ENCODE assay signal across 27 cellular contexts in genomic region chr18:64082054-64082453, GRCh38.
"Had no signal": no experiment of that assay in that cellular context is flagged by ENCODE, and none has a peak within 500 bp of the region (broad histone marks: within the 10 kb centered on the region; RNA-seq: fewer than 3 reads in every experiment).

No MANE protein-coding gene starts in this region.

- DNase-seq: activated CD4-positive, alpha-beta T cell treated with anti-CD3 and anti-CD28 coated beads for 4 hours; activated CD4-positive, alpha-beta T cell treated with anti-CD3 and anti-CD28 coated beads, Interleukin-2, amount 50 U/mL, for 4 hours; activated CD8-positive, alpha-beta memory T cell treated with anti-CD3 and anti-CD28 coated beads for 24 hours; activated effector memory CD4-positive, alpha-beta T cell treated with Interleukin-2 at 50 U/mL for 16 hours; activated naive CD4-positive, alpha-beta T cell treated with Interleukin-2 at 50 U/mL for 16 hours; adrenal gland; aorta; body of pancreas; cerebellar nuclear complex; colonic mucosa; dorsolateral prefrontal cortex; effector memory CD4-positive, alpha-beta T cell; gastrocnemius medialis; glutamatergic neuron; islet precursor cell; left ventricle myocardium inferior; mucosa of descending colon; stimulated activated CD4-positive, alpha-beta T cell treated with anti-CD3 and anti-CD28 coated beads, Interleukin-15, amount 100 ng/mL, for 24 hours; stimulated activated CD4-positive, alpha-beta T cell treated with anti-CD3 and anti-CD28 coated beads, Interleukin-2, amount 100 ng/mL, for 24 hours; stimulated activated naive B cell treated with anti-CD40 and anti-IgM and Interleukin-4, amounts not matched to agents 10 μg/mL and 1 μg/mL and 100 μg/mL, for 72 hours; stomach; thyroid gland; upper lobe of left lung had no signal

- H3K27ac ChIP-seq: adrenal gland, body of pancreas, colonic mucosa, dorsolateral prefrontal cortex, gastrocnemius medialis, left ventricle myocardium inferior, right atrium auricular region, stomach, thyroid gland, upper lobe of left lung, vagina had no signal

- H3K27me3 ChIP-seq: adrenal gland, body of pancreas, colonic mucosa, gastrocnemius medialis, right atrium auricular region, stomach, thyroid gland, upper lobe of left lung, vagina had no signal

- H3K4me1 ChIP-seq: adrenal gland, body of pancreas, colonic mucosa, gastrocnemius medialis, left ventricle myocardium inferior, right atrium auricular region, stomach, thyroid gland, upper lobe of left lung, vagina had no signal

- ATAC-seq: body of pancreas; gastrocnemius medialis; mucosa of descending colon; natural killer cell treated with Interleukin-12 subunit alpha and Interleukin-12 subunit beta and Interleukin-15 and Interleukin-18, amount 100 ng/mL, for 72 hours; stimulated activated naive B cell treated with anti-CD40 and anti-IgM and Interleukin-4, amounts not matched to agents 10 μg/mL and 1 μg/mL and 100 μg/mL, for 72 hours had no signal

- H3K4me3 ChIP-seq: adrenal gland, body of pancreas, colonic mucosa, dorsolateral prefrontal cortex, gastrocnemius medialis, left ventricle myocardium inferior, lung, mucosa of descending colon, right atrium auricular region, stomach, thyroid gland, upper lobe of left lung, vagina had no signal

- H3K36me3 ChIP-seq: adrenal gland, colonic mucosa, gastrocnemius medialis, left ventricle myocardium inferior, right atrium auricular region, stomach, thyroid gland, upper lobe of left lung, vagina had no signal

- H3K9me3 ChIP-seq: adrenal gland, body of pancreas, colonic mucosa, gastrocnemius medialis, left ventricle myocardium inferior, mucosa of descending colon, right atrium auricular region, stomach, thyroid gland, upper lobe of left lung, vagina had no signal
